In the genomic region with DNA sequence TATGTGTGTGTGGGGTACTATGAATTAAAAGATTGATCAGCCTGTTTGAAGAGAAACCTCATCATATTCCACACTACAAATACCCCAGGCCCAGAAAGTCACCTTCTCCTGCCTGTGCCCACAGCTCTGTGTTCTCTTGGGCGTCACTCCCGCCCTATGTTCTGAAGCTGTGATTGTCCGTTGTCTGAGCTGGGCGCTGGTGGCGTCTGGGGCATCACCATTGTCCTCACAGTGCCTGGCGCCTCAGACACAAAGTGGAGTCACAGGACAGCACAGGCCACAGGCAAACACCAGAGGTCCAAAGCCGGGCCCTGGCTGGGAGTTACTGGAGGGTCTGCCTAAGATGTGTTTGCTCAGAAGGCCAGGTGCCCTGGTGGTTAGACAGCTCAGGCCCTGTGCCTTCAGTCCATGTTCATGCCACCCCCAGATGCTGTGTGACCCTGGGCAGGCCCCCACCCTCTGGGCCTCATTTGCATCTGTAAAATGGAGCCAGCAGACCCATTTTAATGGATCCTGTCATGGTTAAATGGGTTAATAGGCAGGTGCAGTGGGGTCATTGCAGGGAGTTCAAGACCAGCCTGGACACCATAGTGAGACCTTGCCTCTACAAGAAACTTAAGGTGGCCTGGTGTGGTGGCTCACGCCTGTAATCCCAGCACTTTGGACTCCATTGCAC, we compare ENCODE assay signal across 11 cellular contexts. TPM values are rescaled to one million over a fixed set of nuclear protein-coding genes. Genes with fewer than 3 reads are reported as not detected.
DNase-seq lines count a peak whose midpoint lies in the region; ATAC-seq and TF ChIP-seq lines count a peak whose summit lies in the region.
"Had no signal": no experiment of that assay in that cellular context is flagged by ENCODE, and none has a peak within 500 bp of the region (broad histone marks: within the 10 kb centered on the region; RNA-seq: fewer than 3 reads in every experiment).

No MANE protein-coding gene starts in this region.

- H3K27me3 Mint-ChIP-seq in activated T-cell treated with anti-CD3 and anti-CD28 coated beads, Interleukin-2, amount 50 U/mL, for 24 hours: no peaks in the 10 kb centered on the region
- no peaks in the 10 kb centered on the region for H3K27me3 Mint-ChIP-seq in activated T-cell treated with anti-CD3 and anti-CD28 coated beads, Interleukin-2, amount 50 U/mL, for 4 hours (ENCODE audit: low read depth)
- H3K27me3 Mint-ChIP-seq in effector memory CD8-positive, alpha-beta T cell: no peaks in the 10 kb centered on the region
- peaks cover 4% of the 10 kb centered on the region for H3K27me3 Mint-ChIP-seq in HFFc6 (ENCODE audit: insufficient read depth)

- no peaks in the 10 kb centered on the region for H3K9me3 Mint-ChIP-seq in activated T-cell treated with anti-CD3 and anti-CD28 coated beads, Interleukin-2, amount 50 U/mL, for 24 hours
- H3K9me3 Mint-ChIP-seq in activated T-cell treated with anti-CD3 and anti-CD28 coated beads, Interleukin-2, amount 50 U/mL, for 4 hours: no peaks in the 10 kb centered on the region
- H3K9me3 Mint-ChIP-seq in effector memory CD8-positive, alpha-beta T cell: no peaks in the 10 kb centered on the region
- no peaks in the 10 kb centered on the region for H3K9me3 Mint-ChIP-seq in HFFc6

- no peaks in the 10 kb centered on the region for H3K27me3 ChIP-seq in testis

- peaks cover 33% of the 10 kb centered on the region for H3K4me1 ChIP-seq in testis

- no peaks in the 10 kb centered on the region for H3K36me3 ChIP-seq in testis (ENCODE audit: low read depth, missing control alignments)

- 71 to 81% methylated on average over 6 to 8 of the region's 8 CpGs for WGBS in testis, 2 donors

- TF ChIP-seq CTCF in testis (IDR thresholded peaks at IDR 0.05): no peak
- no peak for TF ChIP-seq CTCF in HFFc6 (IDR thresholded peaks at IDR 0.05)

- H3K36me3 Mint-ChIP-seq in activated T-cell treated with anti-CD3 and anti-CD28 coated beads, Interleukin-2, amount 50 U/mL, for 24 hours (ENCODE audit: low read depth): peaks cover 6% of the 10 kb centered on the region
- no peaks in the 10 kb centered on the region for H3K36me3 Mint-ChIP-seq in activated T-cell treated with anti-CD3 and anti-CD28 coated beads, Interleukin-2, amount 50 U/mL, for 4 hours (ENCODE audit: insufficient read depth)
- peaks cover 43% of the 10 kb centered on the region for H3K36me3 Mint-ChIP-seq in effector memory CD8-positive, alpha-beta T cell (ENCODE audit: insufficient read depth)
- H3K36me3 Mint-ChIP-seq in HFFc6 (ENCODE audit: low read depth): peaks cover 5% of the 10 kb centered on the region; the same call in 1 of the 2 replicates

- H3K4me1 Mint-ChIP-seq in activated T-cell treated with anti-CD3 and anti-CD28 coated beads, Interleukin-2, amount 50 U/mL, for 24 hours (ENCODE audit: low read depth): peaks cover 94% of the 10 kb centered on the region
- H3K4me1 Mint-ChIP-seq in activated T-cell treated with anti-CD3 and anti-CD28 coated beads, Interleukin-2, amount 50 U/mL, for 4 hours (ENCODE audit: low read depth): peaks cover 87% of the 10 kb centered on the region
- H3K4me1 Mint-ChIP-seq in effector memory CD8-positive, alpha-beta T cell (ENCODE audit: low read depth in 2 of 2): peaks cover 56 to 76% of the 10 kb centered on the region in 2 donors
- H3K4me1 Mint-ChIP-seq in HFFc6 (ENCODE audit: low read depth): peaks cover 33% of the 10 kb centered on the region

- H3K27ac ChIP-seq in testis: peak overlapping the region; percentile 14 to 70

- H3K27ac Mint-ChIP-seq in activated T-cell treated with anti-CD3 and anti-CD28 coated beads, Interleukin-2, amount 50 U/mL, for 24 hours: peak overlapping the region; percentile 91
- peak overlapping the region; percentile 91 to 94 for H3K27ac Mint-ChIP-seq in effector memory CD8-positive, alpha-beta T cell
- H3K27ac Mint-ChIP-seq in HFFc6: no peak overlapping the region

- no peak for DNase-seq in activated T-cell treated with anti-CD3 and anti-CD28 coated beads, Interleukin-2, amount 50 U/mL, for 24 hours
- DNase-seq in activated T-cell treated with anti-CD3 and anti-CD28 coated beads, Interleukin-2, amount 50 U/mL, for 4 hours: no peak
- no peak for DNase-seq in effector memory CD8-positive, alpha-beta T cell
- DNase-seq in middle frontal gyrus (ENCODE audit: extremely low spot score, low spot score) (peak; percentile 62), testis (peak; percentile 50), HFFc6 (no peak)
- DNase-seq: activated CD4-positive, alpha-beta T cell treated with anti-CD3 and anti-CD28 coated beads, Interleukin-2, amount 50 U/mL, for 48 hours; cortex of kidney; NCI-H187 had no signal

- no peaks in the 10 kb centered on the region for H3K9me3 ChIP-seq in testis

- intact Hi-C loops in testis (cut with DNase I; ENCODE audit: low total_unique reads): no loop called here

- ATAC-seq in activated T-cell treated with anti-CD3 and anti-CD28 coated beads, Interleukin-2, amount 50 U/mL, for 4 hours: no peak
- ATAC-seq in effector memory CD8-positive, alpha-beta T cell (replicated peaks): no peak
- ATAC-seq in GM19328 (IDR thresholded peaks at IDR 0.05; ENCODE audit: unreplicated experiment): no peak
- no peak for ATAC-seq in HG02885 (IDR thresholded peaks at IDR 0.05; ENCODE audit: poor library complexity, unreplicated experiment)

- TF ChIP-seq POLR2A in testis (IDR thresholded peaks at IDR 0.05): no peak

- no peak overlapping the region for H3K4me3 ChIP-seq in testis

- H3K4me3 Mint-ChIP-seq in activated T-cell treated with anti-CD3 and anti-CD28 coated beads, Interleukin-2, amount 50 U/mL, for 24 hours: no peak overlapping the region
- H3K4me3 Mint-ChIP-seq in activated T-cell treated with anti-CD3 and anti-CD28 coated beads, Interleukin-2, amount 50 U/mL, for 4 hours: no peak overlapping the region
- H3K4me3 Mint-ChIP-seq in effector memory CD8-positive, alpha-beta T cell: no peak overlapping the region
- H3K4me3 Mint-ChIP-seq in HFFc6: no peak overlapping the region; the same call in 1 of the 2 replicates

RNA-seq across cellular contexts. Expression of a gene that starts 34.5 kb away (rescaled TPM):
- 100 to 1,000 TPM; 152 to 161 (median 158) TPM for total RNA-seq in activated T-cell treated with anti-CD3 and anti-CD28 coated beads, Interleukin-2, amount 50 U/mL, for 4 hours
- total RNA-seq in testis: 100 to 1,000 TPM; 226 to 274 TPM
- 166 TPM for polyA plus RNA-seq in testis (ENCODE audit: insufficient read depth, low read depth, low replicate concordance)
- total RNA-seq in HFFc6 (2021; fragmentation: NEBNext Ultra II Directional; extraction: Animal tissue kit (Norgen Biotek cat#: 25700)): 100 to 1,000 TPM in 1 of 6 experiments, 10 to 100 TPM in 5; 91.5 to 122 (median 99.5) TPM

RNA-seq across cellular contexts. Expression of a gene that starts 51.1 kb away (rescaled TPM):
- total RNA-seq in activated T-cell treated with anti-CD3 and anti-CD28 coated beads, Interleukin-2, amount 50 U/mL, for 4 hours: 100 to 1,000 TPM; 117 to 122 (median 120) TPM
- 10 to 100 TPM; 44.3 to 44.6 TPM for total RNA-seq in testis
- 27.8 TPM for polyA plus RNA-seq in testis (ENCODE audit: insufficient read depth, low read depth, low replicate concordance)
- 10 to 100 TPM; 28.6 to 36.8 (median 35.0) TPM for total RNA-seq in HFFc6 (2021; fragmentation: NEBNext Ultra II Directional; extraction: Animal tissue kit (Norgen Biotek cat#: 25700))

Comparison
In these comparisons a context has a peak if more than half of its experiments do, and no peak if none do; other contexts are left out.
1. DNase-seq: peak in middle frontal gyrus (single experiment) and testis (single experiment); none in activated T-cell treated with anti-CD3 and anti-CD28 coated beads, Interleukin-2, amount 50 U/mL, for 24 hours (single experiment), activated T-cell treated with anti-CD3 and anti-CD28 coated beads, Interleukin-2, amount 50 U/mL, for 4 hours (single experiment), effector memory CD8-positive, alpha-beta T cell (0 of 3) and HFFc6 (single experiment).